Comparison of ENCODE assay signal across 8 cellular contexts in genomic region chr12:47705239-47705570, GRCh38. TPM values are rescaled to one million over a fixed set of nuclear protein-coding genes. Genes with fewer than 3 reads are reported as not detected.
DNase-seq lines count a peak whose midpoint lies in the region; ATAC-seq and TF ChIP-seq lines count a peak whose summit lies in the region.

No MANE protein-coding gene starts in this region.

- H4K20me1 ChIP-seq in OCI-LY1 (ENCODE audit: insufficient read depth, low read length) = no peaks in the 10 kb centered on the region

- H2AFZ ChIP-seq in OCI-LY1 (ENCODE audit: low read length) = no peak overlapping the region

- ATAC-seq in GM18502 (IDR thresholded peaks at IDR 0.05; ENCODE audit: poor library complexity, unreplicated experiment) = no peak

- no peak for TF ChIP-seq CTCF in OCI-LY1 (IDR thresholded peaks at IDR 0.05; ENCODE audit: low read length)
- TF ChIP-seq CTCF in neutrophil (IDR thresholded peaks at IDR 0.05) = no peak

- DNase-seq in Caki2 (ENCODE audit: low read depth) (peak; percentile 19), hippocampal formation (lab: John Stamatoyannopoulos, UW) (no peak), head of caudate nucleus (no peak)
- no peak for DNase-seq in central memory CD4-positive, alpha-beta T cell

- no peaks in the 10 kb centered on the region; the same call in 1 of the 2 replicates for H3F3A ChIP-seq in OCI-LY1 (ENCODE audit: insufficient read depth, low read length)

- peak overlapping the region; percentile 85 for H3K4me2 ChIP-seq in OCI-LY1 (ENCODE audit: low read length)

- H3K9me3 ChIP-seq in OCI-LY1 (ENCODE audit: low read length) (no peaks in the 10 kb centered on the region), endocrine pancreas (ENCODE audit: control insufficient read depth, low read length) (no peaks in the 10 kb centered on the region), neutrophil (no peaks in the 10 kb centered on the region)

- in situ Hi-C loops in Caki2 (cut with HindIII; ENCODE audit: low pct_unique_long_range_greater_than_20kb, low sequenced_read_pairs) = no loop called here

- H3K27ac ChIP-seq in OCI-LY1 (ENCODE audit: low read depth, low read length, poor library complexity, severe bottlenecking) = peak overlapping the region; percentile 35
- peak overlapping the region; percentile 94 for H3K27ac ChIP-seq in neutrophil

- H3K36me3 ChIP-seq in OCI-LY1 (ENCODE audit: insufficient read depth, low read length) (peaks cover 27% of the 10 kb centered on the region), endocrine pancreas (ENCODE audit: control insufficient read depth, insufficient read depth, low read length) (no peaks in the 10 kb centered on the region), neutrophil (peaks cover 8% of the 10 kb centered on the region)

- intact Hi-C loops in head of caudate nucleus (cut with DNase I) = no loop called here

- H3K4me3 ChIP-seq in OCI-LY1 (ENCODE audit: low read depth, low read length, poor library complexity, severe bottlenecking) (peak overlapping the region; percentile 89), endocrine pancreas (ENCODE audit: control insufficient read depth, insufficient read depth, low read length) (peak overlapping the region; percentile 95), neutrophil (ENCODE audit: low read depth in 1 of 2, low read length in 1 of 2) (peak overlapping the region; percentile 86 to 87)

- H3K4me1 ChIP-seq in OCI-LY1 (ENCODE audit: insufficient read depth, low read length, severe bottlenecking) (peaks cover 62% of the 10 kb centered on the region), endocrine pancreas (ENCODE audit: control insufficient read depth, insufficient read depth, low read length) (peaks cover 8% of the 10 kb centered on the region), neutrophil (ENCODE audit: control insufficient read depth in 1 of 2, insufficient read depth in 1 of 2, low read depth in 1 of 2, low read length in 1 of 2) (peaks cover 41 to 51% of the 10 kb centered on the region in 2 experiments)

- H3K27me3 ChIP-seq in OCI-LY1 (ENCODE audit: insufficient read depth, low read length) (no peaks in the 10 kb centered on the region), endocrine pancreas (ENCODE audit: control insufficient read depth, insufficient read depth, low read length) (no peaks in the 10 kb centered on the region), neutrophil (no peaks in the 10 kb centered on the region)

- H3K9ac ChIP-seq in OCI-LY1 (ENCODE audit: low read length) = peak overlapping the region; percentile 96
- H3K9ac ChIP-seq in endocrine pancreas (ENCODE audit: control insufficient read depth, insufficient read depth, low read length) = peak overlapping the region; percentile 80

- H3K79me2 ChIP-seq in OCI-LY1 (ENCODE audit: insufficient read depth, low read length) = peaks cover 34% of the 10 kb centered on the region

- no peaks in the 10 kb centered on the region for H3K9me2 ChIP-seq in OCI-LY1 (ENCODE audit: low read depth, low read length)

RNA-seq across cellular contexts. Expression of gene RPAP3, which starts 0.6 kb away (rescaled TPM):
- total RNA-seq in Caki2 (2014; rRNA removed; shearing (Covaris generic); ENCODE audit: low replicate concordance) = 10.7 and 18.9 TPM in 2 replicates

RNA-seq across cellular contexts. Expression of gene ENDOU, which starts 20.1 kb away (rescaled TPM):
- total RNA-seq in Caki2 (2014; rRNA removed; shearing (Covaris generic); ENCODE audit: low replicate concordance) = not detected in 2 replicates

RNA-seq across cellular contexts. Expression of gene RAPGEF3, which starts 53.5 kb away (rescaled TPM):
- 106 and 112 TPM in 2 replicates for total RNA-seq in Caki2 (2014; rRNA removed; shearing (Covaris generic); ENCODE audit: low replicate concordance)
